1 cellular context compared by ENCODE assay signal in genomic region chr1:28259935-28260802, GRCh38.
TF ChIP-seq lines count a peak whose summit lies in the region.

No MANE protein-coding gene starts in this region.

TF ChIP-seq in A549, 52 proteins besides CTCF, POLR2A, EP300 and RAD21 (continued from another document):
- TF ChIP-seq EHMT2 (IDR thresholded peaks at IDR 0.05; ENCODE audit: low read depth): no peak
- TF ChIP-seq BHLHE40 (IDR thresholded peaks at IDR 0.05; ENCODE audit: low read depth, low read length): no peak
- TF ChIP-seq HMGXB4 (CRISPR knock-in tag; IDR thresholded peaks at IDR 0.05; ENCODE audit: borderline replicate concordance): no peak
- no peak for TF ChIP-seq KDM5A (IDR thresholded peaks at IDR 0.05)
- TF ChIP-seq HES2 (IDR thresholded peaks at IDR 0.05): no peak
- TF ChIP-seq ESRRA (IDR thresholded peaks at IDR 0.05; ENCODE audit: borderline replicate concordance, low read length): no peak
